ENCODE assay signal across 21 cellular contexts in genomic region chr12:97024393-97024792, GRCh38.
"Had no signal": no experiment of that assay in that cellular context is flagged by ENCODE, and none has a peak within 500 bp of the region (broad histone marks: within the 10 kb centered on the region; RNA-seq: fewer than 3 reads in every experiment).

No MANE protein-coding gene starts in this region.

- H3K27me3 ChIP-seq: Peyer's patch, SJCRH30 had no signal

- H3K4me1 ChIP-seq: Peyer's patch, SJCRH30 had no signal

- H3K9me3 ChIP-seq: Peyer's patch, SJCRH30 had no signal

- H3K27ac ChIP-seq: PC-9, Peyer's patch, SJCRH30 had no signal

- DNase-seq: KBM-7, NCI-H1092, NCI-H1105 treated with DMSO at 0.1 percent for 48 hours, NCI-H1417 treated with DMSO at 0.1 percent for 48 hours, NCI-H146, NCI-H187, NCI-H2029, NCI-H2081 treated with DMSO at 0.1 percent for 48 hours, NCI-H2171, NCI-H226, NCI-H446, NCI-H510A, NCI-H524 treated with DMSO at 0.1 percent for 48 hours, NCI-H69, NCI-H774, PC-9, Peyer's patch, SHP77 treated with DMSO at 0.1 percent for 48 hours, SJCRH30 had no signal

- H2AFZ ChIP-seq: PC-9 had no signal

- H3K4me3 ChIP-seq: PC-9, Peyer's patch, SJCRH30 had no signal

- H3K4me2 ChIP-seq: PC-9 had no signal

- ATAC-seq: Right ventricle myocardium inferior, SK-N-SH treated with all-trans-retinoic acid at 6 μM for 48 hours had no signal

- H3K36me3 ChIP-seq: Peyer's patch, SJCRH30 had no signal
